Comparison of ENCODE assay signal across 17 cellular contexts in the genomic region with DNA sequence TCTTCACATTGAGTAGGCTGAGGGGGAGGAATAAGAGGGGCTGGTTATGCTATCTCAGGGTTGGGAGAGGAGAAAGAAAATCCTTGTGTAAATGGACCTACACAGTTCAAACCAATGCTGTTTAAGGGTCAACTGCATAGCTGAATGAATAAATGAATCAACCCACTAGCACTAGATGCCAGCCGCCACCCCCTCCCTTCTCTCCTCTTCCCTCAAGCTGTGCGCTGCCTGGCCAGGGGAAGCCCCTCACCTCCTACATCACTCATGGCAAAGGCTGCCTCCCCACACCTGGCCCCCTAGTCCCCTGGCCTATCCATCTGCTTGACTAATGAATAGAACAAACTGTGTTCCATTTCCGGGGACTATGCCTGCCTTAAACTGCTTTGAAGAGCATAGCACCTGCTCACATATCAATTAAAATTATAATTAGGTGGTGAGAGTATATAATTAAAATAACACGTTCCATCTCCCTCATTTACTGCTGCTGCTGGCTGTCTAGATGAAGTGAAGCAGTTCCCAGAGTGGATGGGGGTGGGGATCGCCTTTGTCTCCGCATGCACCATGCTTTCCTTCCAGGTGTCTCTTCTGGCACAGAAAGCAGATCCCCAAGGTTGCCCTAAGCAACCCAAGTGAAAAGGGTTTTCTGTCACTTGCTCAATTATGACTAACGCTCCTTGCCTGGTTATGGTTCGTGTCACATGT.
DNase-seq lines count a peak whose midpoint lies in the region; TF ChIP-seq lines count a peak whose summit lies in the region.
"Had no signal": no experiment of that assay in that cellular context is flagged by ENCODE, and none has a peak within 500 bp of the region (broad histone marks: within the 10 kb centered on the region; RNA-seq: fewer than 3 reads in every experiment).

No MANE protein-coding gene starts in this region.

- DNase-seq in DMS153 treated with DMSO at 0.1 percent for 48 hours (lab: John Stamatoyannopoulos, UW; ENCODE audit: unreplicated experiment) = peak; percentile 51
- DNase-seq in NCI-H1417 (lab: John Stamatoyannopoulos, UW) = peak; percentile 22 to 100 (median 92)
- peak; percentile 57 for DNase-seq in NCI-H2171 (lab: John Stamatoyannopoulos, UW)
- peak; percentile 6 for DNase-seq in epithelial cell of esophagus (ENCODE audit: low read depth)
- DNase-seq in hippocampal formation (lab: John Stamatoyannopoulos, UW) = no peak
- DNase-seq in dedifferentiated amniotic fluid mesenchymal stem cell (ENCODE audit: extremely low spot score) = no peak
- DNase-seq in activated naive CD4-positive, alpha-beta T cell treated with anti-CD3 and anti-CD28 coated beads, Interleukin-2, amount 50 U/mL, for 16 hours = no peak
- DNase-seq: activated CD4-positive, alpha-beta T cell treated with anti-CD3 and anti-CD28 coated beads for 4 hours; CD4-positive, CD25-positive, alpha-beta regulatory T cell; colonic mucosa; GOT3; KG1; SHP77 treated with DMSO at 0.1 percent for 48 hours; stimulated activated CD4-positive, alpha-beta T cell treated with anti-CD3 and anti-CD28 coated beads, Interleukin-2, amount 100 ng/mL, for 48 hours; stimulated activated naive CD8-positive, alpha-beta T cell treated with anti-CD3 and anti-CD28 coated beads, Interleukin-15, Interleukin-2, amounts not matched to agents 100 U/mL and 50 U/mL, for 24 hours; T-helper 1 cell had no signal

- H3K4me3 ChIP-seq in epithelial cell of esophagus (ENCODE audit: low read length) = no peak overlapping the region
- H3K4me3 ChIP-seq: colonic mucosa, thyroid gland had no signal

- no peak for TF ChIP-seq CTCF in epithelial cell of esophagus (IDR thresholded peaks at IDR 0.05; ENCODE audit: insufficient read depth, low read depth, low read length, missing control alignments)

Comparison
In these comparisons a context has a peak if more than half of its experiments do, and no peak if none do; other contexts are left out.
1. DNase-seq: peak in DMS153 treated with DMSO at 0.1 percent for 48 hours (single experiment), NCI-H1417 (3 of 3), NCI-H2171 (single experiment) and epithelial cell of esophagus (single experiment); none in hippocampal formation (0 of 2), dedifferentiated amniotic fluid mesenchymal stem cell (single experiment) and activated naive CD4-positive, alpha-beta T cell treated with anti-CD3 and anti-CD28 coated beads, Interleukin-2, amount 50 U/mL, for 16 hours (single experiment).